8 cellular contexts compared by ENCODE assay signal in the genomic region with DNA sequence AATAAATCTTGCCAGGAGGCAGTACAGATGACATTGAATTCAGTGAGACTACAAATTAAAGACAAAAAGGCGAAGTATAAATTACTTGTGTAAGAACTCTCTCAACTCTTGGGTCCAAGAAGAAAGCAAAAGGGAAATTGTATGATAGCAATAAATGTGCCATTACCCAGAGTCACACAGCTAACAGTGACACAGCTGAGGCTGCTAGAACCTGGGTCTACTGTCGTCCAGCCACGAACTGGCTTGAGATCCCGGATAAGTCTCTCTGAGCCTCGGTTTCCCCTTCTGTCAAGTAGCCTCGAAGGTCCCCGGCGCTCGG. TPM values are rescaled to one million over a fixed set of nuclear protein-coding genes. Genes with fewer than 3 reads are reported as not detected.
DNase-seq lines count a peak whose midpoint lies in the region; ATAC-seq, FAIRE-seq and TF ChIP-seq lines count a peak whose summit lies in the region.

No MANE protein-coding gene starts in this region.

- peak overlapping the region; percentile 77 for H3K4me2 ChIP-seq in endothelial cell of umbilical vein (ENCODE audit: insufficient read depth, low read length)

- no peaks in the 10 kb centered on the region for H3K79me2 ChIP-seq in endothelial cell of umbilical vein (ENCODE audit: control insufficient read depth, insufficient read depth, low read length)

- intact Hi-C loops in endothelial cell of umbilical vein (cut with micrococcal nuclease), result loop anchor here (5.0 kb wide), 1 partner anchor 156 kb away; no protein-coding TSS in a partner anchor

- H3K36me3 ChIP-seq in NT2/D1 (ENCODE audit: insufficient read depth, insufficient read length, low read length) (peaks cover 3% of the 10 kb centered on the region), endothelial cell of umbilical vein (ENCODE audit: control insufficient read depth in 2 of 2, extremely low read depth in 1 of 2, insufficient read depth in 2 of 2, low read length in 2 of 2) (no peaks in the 10 kb centered on the region)

- H3K27ac ChIP-seq in endothelial cell of umbilical vein (ENCODE audit: insufficient read depth, low read depth, low read length), result no peak overlapping the region

- H3K4me3 Mint-ChIP-seq in progenitor cell of endocrine pancreas (ENCODE audit: low read depth), result peak overlapping the region; percentile 87

- ATAC-seq in GM19351 (IDR thresholded peaks at IDR 0.05; ENCODE audit: unreplicated experiment) (peak; percentile 19), HG02885 (IDR thresholded peaks at IDR 0.05; ENCODE audit: poor library complexity, unreplicated experiment) (no peak), GM19452 (IDR thresholded peaks at IDR 0.05; ENCODE audit: unreplicated experiment) (no peak)

- DNase-seq in NT2/D1 (ENCODE audit: low read depth, low spot score) (no peak), endothelial cell of umbilical vein (ENCODE audit: low read depth, low spot score) (no peak), progenitor cell of endocrine pancreas (ENCODE audit: low spot score, unreplicated experiment) (no peak), NCI-H2171 treated with DMSO at 0.1 percent for 48 hours (lab: John Stamatoyannopoulos, UW) (no peak), GM19240 (ENCODE audit: insufficient read length, low spot score) (no peak)

- H3K9me3 ChIP-seq in NT2/D1 (ENCODE audit: insufficient read depth, low read length) (no peaks in the 10 kb centered on the region), endothelial cell of umbilical vein (replicated peaks; ENCODE audit: control insufficient read depth, insufficient read depth, low read length) (no peaks in the 10 kb centered on the region)

- CTCF ChIA-PET in endothelial cell of umbilical vein (lab: Charles Lee), result interaction anchor here (0.7 to 2.7 kb wide), 15 partner anchors 9 to 394 kb away, joined by 3 to 54 read pairs (median 3); no protein-coding TSS in a partner anchor

- H3K27ac Mint-ChIP-seq in progenitor cell of endocrine pancreas, result peak overlapping the region; percentile 88

- TF ChIP-seq POLR2A in endothelial cell of umbilical vein (IDR thresholded peaks at IDR 0.05; ENCODE audit: low read depth, low read length), result no peak

- no peaks in the 10 kb centered on the region for H4K20me1 ChIP-seq in endothelial cell of umbilical vein (replicated peaks; ENCODE audit: control insufficient read depth, extremely low read depth, insufficient read depth, low read length)

- no TSS peak for BruUV-seq in endothelial cell of umbilical vein (replicated peaks; lab: Mats Ljungman, UMichigan)

- H3K4me1 Mint-ChIP-seq in progenitor cell of endocrine pancreas (ENCODE audit: low read depth), result peaks cover 59% of the 10 kb centered on the region

- peak overlapping the region; percentile 92 for H2AFZ ChIP-seq in endothelial cell of umbilical vein (ENCODE audit: low read depth, low read length)

- H3K4me3 ChIP-seq in NT2/D1 (ENCODE audit: insufficient read length, low read depth), result peak overlapping the region; percentile 90
- H3K4me3 ChIP-seq in endothelial cell of umbilical vein (replicated peaks in 1 of 3; ENCODE audit: insufficient read depth in 1 of 3, low read depth in 1 of 3, low read length in 3 of 3), result peak overlapping the region; percentile 55 to 73 (median 62)

- H3K9ac ChIP-seq in NT2/D1 (ENCODE audit: insufficient read length, low read depth) (peak overlapping the region; percentile 98), endothelial cell of umbilical vein (replicated peaks; ENCODE audit: extremely low read depth, insufficient read depth, low read length) (peak overlapping the region; percentile 81)

- no peaks in the 10 kb centered on the region for H3K36me3 Mint-ChIP-seq in progenitor cell of endocrine pancreas (ENCODE audit: insufficient read depth)

- dilution Hi-C loops in endothelial cell of umbilical vein (cut with MboI; ENCODE audit: extremely low pct_ligation_motif_present, low sequenced_read_pairs), result no loop called here

- POLR2A ChIA-PET in endothelial cell of umbilical vein (lab: Charles Lee), result no interaction called here

- H3K27me3 ChIP-seq in NT2/D1 (ENCODE audit: insufficient read depth, insufficient read length) (no peaks in the 10 kb centered on the region), endothelial cell of umbilical vein (ENCODE audit: control insufficient read depth in 2 of 2, insufficient read depth in 2 of 2, low read length in 2 of 2) (peaks cover 0 to 5% of the 10 kb centered on the region in 2 experiments)

- H3K4me1 ChIP-seq in NT2/D1 (ENCODE audit: insufficient read depth, insufficient read length) (peaks cover 11% of the 10 kb centered on the region), endothelial cell of umbilical vein (ENCODE audit: control insufficient read depth, extremely low read depth, insufficient read depth, low read length) (peaks cover 15% of the 10 kb centered on the region)

- H3K27me3 Mint-ChIP-seq in progenitor cell of endocrine pancreas, result no peaks in the 10 kb centered on the region

- TF ChIP-seq CTCF in endothelial cell of umbilical vein (IDR thresholded peaks at IDR 0.05; ENCODE audit: extremely low read depth in 1 of 2, insufficient read depth in 1 of 2, low read depth in 1 of 2, low read length in 2 of 2), result no peak
- no peak for TF ChIP-seq CTCF in progenitor cell of endocrine pancreas (IDR thresholded peaks at IDR 0.05; ENCODE audit: unreplicated experiment)

- H3K9me3 Mint-ChIP-seq in progenitor cell of endocrine pancreas (ENCODE audit: low read depth), result no peaks in the 10 kb centered on the region

- no peak for FAIRE-seq in endothelial cell of umbilical vein (lab: Jason Lieb, UNC)

- H3K9me1 ChIP-seq in endothelial cell of umbilical vein (replicated peaks; ENCODE audit: control insufficient read depth, extremely low read depth, insufficient read depth, low read length), result no peaks in the 10 kb centered on the region

TF ChIP-seq in endothelial cell of umbilical vein, 7 proteins besides CTCF, POLR2A, EP300 and RAD21:
- TF ChIP-seq GATA2 (IDR thresholded peaks at IDR 0.05; ENCODE audit: insufficient read depth, insufficient read length, low read depth, low read length), result no peak
- no peak for TF ChIP-seq JUN (IDR thresholded peaks at IDR 0.05; ENCODE audit: borderline replicate concordance, insufficient read depth, insufficient read length, low read depth)
- no peak for TF ChIP-seq MYC (IDR thresholded peaks at IDR 0.05; ENCODE audit: low read depth, low read length)
- no peak for TF ChIP-seq FOS (IDR thresholded peaks at IDR 0.05; ENCODE audit: borderline replicate concordance, insufficient read depth, low read length)
- no peak for TF ChIP-seq EZH2 (IDR thresholded peaks at IDR 0.05; ENCODE audit: borderline replicate concordance, low read depth, low read length, severe bottlenecking)
- TF ChIP-seq POLR2AphosphoS5 (IDR thresholded peaks at IDR 0.05; ENCODE audit: insufficient read depth, low read depth, low read length), result no peak
- TF ChIP-seq, protein P1, sequence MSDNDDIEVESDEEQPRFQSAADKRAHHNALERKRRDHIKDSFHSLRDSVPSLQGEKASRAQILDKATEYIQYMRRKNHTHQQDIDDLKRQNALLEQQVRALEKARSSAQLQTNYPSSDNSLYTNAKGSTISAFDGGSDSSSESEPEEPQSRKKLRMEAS (IDR thresholded peaks at IDR 0.05; ENCODE audit: insufficient read depth, insufficient read length), result no peak

RNA-seq across cellular contexts. Expression of gene ROR1, which starts 0.4 kb away (rescaled TPM):
- total RNA-seq in endothelial cell of umbilical vein (3.5 and 10.9 TPM in 2 replicates), progenitor cell of endocrine pancreas (61.3 and 63.8 TPM in 2 replicates)
- polyA plus RNA-seq in endothelial cell of umbilical vein, result 2.4 and 2.6 TPM in 2 replicates
- 2.1 and 2.2 TPM in 2 replicates for polyA plus RNA-seq in endothelial cell of umbilical vein (2011; cell fraction: cytosol; rRNA removed)
- polyA plus RNA-seq in endothelial cell of umbilical vein (2011; cell fraction: nucleus; rRNA removed), result 2.6 and 3.4 TPM in 2 replicates
- polyA plus RNA-seq in endothelial cell of umbilical vein (2012), result 7.8 and 8.1 TPM in 2 replicates
- polyA minus RNA-seq in endothelial cell of umbilical vein, result 10.7 and 15.6 TPM in 2 replicates
- polyA minus RNA-seq in endothelial cell of umbilical vein (2011; cell fraction: cytosol; rRNA and poly(A)+ RNA removed), result 0.31 TPM
- polyA minus RNA-seq in endothelial cell of umbilical vein (2011; cell fraction: nucleus; rRNA and poly(A)+ RNA removed), result 10.9 and 12.6 TPM in 2 replicates
